Comparison of ENCODE assay signal across 9 cellular contexts in genomic region chr9:130712564-130713285, GRCh38. TPM values are rescaled to one million over a fixed set of nuclear protein-coding genes. Genes with fewer than 3 reads are reported as not detected.
A peak's percentile ranks its signal among the peaks of the same experiment; 100 is the strongest.
DNase-seq lines count a peak whose midpoint lies in the region; ATAC-seq, FAIRE-seq and TF ChIP-seq lines count a peak whose summit lies in the region.
"Had no signal": no experiment of that assay in that cellular context is flagged by ENCODE, and none has a peak within 500 bp of the region (broad histone marks: within the 10 kb centered on the region; RNA-seq: fewer than 3 reads in every experiment).

No MANE protein-coding gene starts in this region.

- peaks cover 15% of the 10 kb centered on the region for H3K4me1 ChIP-seq in keratinocyte (ENCODE audit: control insufficient read depth, extremely low read depth, insufficient read depth, low read length)

- H3K27me3 ChIP-seq in keratinocyte (ENCODE audit: control insufficient read depth, extremely low read depth, insufficient read depth, low read length): no peaks in the 10 kb centered on the region

- H3K4me2 ChIP-seq in keratinocyte (ENCODE audit: control insufficient read depth, extremely low read depth, insufficient read depth, low read depth, low read length): peak overlapping the region; percentile 90

- DNase-seq in AG10803 (ENCODE audit: low read depth) (peak; percentile 99), NCI-H345 treated with DMSO at 0.1 percent for 48 hours (lab: John Stamatoyannopoulos, UW; ENCODE audit: unreplicated experiment) (peak; percentile 93), cerebellar cortex (ENCODE audit: low spot score) (peak; percentile 99), keratinocyte (ENCODE audit: low read depth, low spot score) (peak; percentile 89)
- DNase-seq in stimulated activated CD4-positive, alpha-beta T cell treated with anti-CD3 and anti-CD28 coated beads, Interleukin-12 subunit alpha, Interleukin-12 subunit beta, amount 100 ng/mL, for 48 hours (ENCODE audit: low read depth in 2 of 3, low spot score in 1 of 3): peak; percentile 86 to 96 (median 95)

- H3K9ac ChIP-seq in keratinocyte (ENCODE audit: control insufficient read depth, extremely low read depth, insufficient read depth, low read length): peak overlapping the region; percentile 95

- no peaks in the 10 kb centered on the region for H3K36me3 ChIP-seq in keratinocyte (ENCODE audit: control insufficient read depth in 2 of 2, extremely low read depth in 1 of 2, insufficient read depth in 2 of 2, low read length in 2 of 2)

- H3K79me2 ChIP-seq in keratinocyte (ENCODE audit: control insufficient read depth, insufficient read depth, low read length): peaks cover 43% of the 10 kb centered on the region

- peak overlapping the region; percentile 84 for H2AFZ ChIP-seq in keratinocyte (ENCODE audit: control insufficient read depth, low read length)

- H3K4me3 ChIP-seq in AG10803 (ENCODE audit: low read length): peak overlapping the region; percentile 77
- peak overlapping the region; percentile 82 to 98 (median 87) for H3K4me3 ChIP-seq in keratinocyte (ENCODE audit: control insufficient read depth in 2 of 3, extremely low read depth in 1 of 3, insufficient read depth in 2 of 3, low read depth in 1 of 3, low read length in 3 of 3)

- peak; percentile 57 for FAIRE-seq in keratinocyte (lab: Jason Lieb, UNC)
- FAIRE-seq: TTC549 had no signal

- H3K9me1 ChIP-seq in keratinocyte (ENCODE audit: control insufficient read depth, extremely low read depth, insufficient read depth, low read length): no peaks in the 10 kb centered on the region

- TF ChIP-seq CTCF in AG10803 (conservative IDR thresholded peaks at IDR 0.05; ENCODE audit: low read length) (no peak), keratinocyte (optimal IDR thresholded peaks at IDR 0.05 in 1 of 3, IDR thresholded peaks at IDR 0.05 in 1 of 3, conservative IDR thresholded peaks at IDR 0.05 in 1 of 3; ENCODE audit: extremely low read depth in 1 of 3, insufficient read depth in 2 of 3, low read length in 3 of 3) (no peak)

- no peaks in the 10 kb centered on the region for H4K20me1 ChIP-seq in keratinocyte (ENCODE audit: control insufficient read depth, extremely low read depth, insufficient read depth, low read length)

- dilution Hi-C loops in keratinocyte (cut with MboI; ENCODE audit: extremely low pct_ligation_motif_present, low sequenced_read_pairs): no loop called here

- peak; percentile 94 for ATAC-seq in GM19035 (IDR thresholded peaks at IDR 0.05; ENCODE audit: unreplicated experiment)
- ATAC-seq in HG03342 (IDR thresholded peaks at IDR 0.05; ENCODE audit: unreplicated experiment): peak; percentile 96
- ATAC-seq in activated CD4-positive, CD25-positive, alpha-beta regulatory T cell treated with anti-CD3 and anti-CD28 coated beads, Interleukin-2, amount 50 U/mL, for 24 hours: peak; percentile 98 to 99

- H3K27ac ChIP-seq in keratinocyte (ENCODE audit: control insufficient read depth, insufficient read depth, low read length): peak overlapping the region; percentile 91

- no peaks in the 10 kb centered on the region for H3K9me3 ChIP-seq in keratinocyte (ENCODE audit: control insufficient read depth, low read depth, low read length)

RNA-seq across cellular contexts. Expression of gene EXOSC2, which starts 19.1 kb away (rescaled TPM):
- 22.1 to 37.5 TPM (median 35.9 TPM) in 3 replicates for polyA plus RNA-seq in keratinocyte
- 13.0 TPM for polyA plus RNA-seq in keratinocyte (2011; ENCODE audit: low read depth)
- polyA plus RNA-seq in keratinocyte (2011; cell fraction: cytosol; rRNA removed): 17.8 and 19.9 TPM in 2 replicates
- polyA plus RNA-seq in keratinocyte (2011; cell fraction: nucleus; rRNA removed): 30.3 and 40.1 TPM in 2 replicates
- polyA plus RNA-seq in keratinocyte (2012; ENCODE audit: low replicate concordance): 12.1 and 26.2 TPM in 2 replicates
- 12.2 to 47.6 TPM (median 19.7 TPM) in 3 replicates for polyA minus RNA-seq in keratinocyte
- polyA minus RNA-seq in keratinocyte (2011; cell fraction: cytosol; rRNA and poly(A)+ RNA removed): 48.7 TPM
- polyA minus RNA-seq in keratinocyte (2011; cell fraction: nucleus; rRNA and poly(A)+ RNA removed): 8.0 and 18.8 TPM in 2 replicates

RNA-seq across cellular contexts. Expression of gene PRDM12, which starts 48.3 kb away (rescaled TPM):
- polyA plus RNA-seq in keratinocyte: not detected in 3 replicates
- polyA plus RNA-seq in keratinocyte (2011; ENCODE audit: low read depth): not detected
- 0.04 TPM in 2 replicates for polyA plus RNA-seq in keratinocyte (2011; cell fraction: cytosol; rRNA removed)
- not detected in 2 replicates for polyA plus RNA-seq in keratinocyte (2011; cell fraction: nucleus; rRNA removed)
- polyA plus RNA-seq in keratinocyte (2012; ENCODE audit: low replicate concordance): 0.11 TPM in 1 of 2 replicates, not detected in the other
- polyA minus RNA-seq in keratinocyte: not detected in 3 replicates
- not detected for polyA minus RNA-seq in keratinocyte (2011; cell fraction: cytosol; rRNA and poly(A)+ RNA removed)
- not detected in 2 replicates for polyA minus RNA-seq in keratinocyte (2011; cell fraction: nucleus; rRNA and poly(A)+ RNA removed)

Comparison
In these comparisons a context has a peak if more than half of its experiments do, and no peak if none do; other contexts are left out.
1. Peak in every context shown above with its lines: DNase-seq, ATAC-seq, H3K4me3 ChIP-seq and H3K27ac ChIP-seq.